Comparison of ENCODE assay signal across 8 cellular contexts in the genomic region with DNA sequence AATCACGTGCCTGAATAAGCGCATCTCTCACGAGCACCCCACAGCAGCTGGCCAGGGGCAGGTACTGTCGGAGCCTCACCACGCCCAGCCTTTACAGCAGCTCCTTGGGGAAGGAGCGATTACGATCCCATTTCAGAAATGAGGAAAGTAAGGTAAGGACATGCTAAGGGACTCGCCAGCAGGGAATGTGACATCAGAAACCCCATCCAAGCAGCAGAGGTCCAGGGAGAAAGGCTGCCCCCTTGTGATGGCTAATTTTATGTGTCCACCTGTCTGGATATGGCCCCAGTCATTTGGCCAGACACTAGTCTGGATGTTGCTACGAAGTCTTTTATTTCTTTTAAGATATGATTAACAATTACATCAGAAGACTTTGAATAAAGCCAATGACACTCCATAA.
DNase-seq lines count a peak whose midpoint lies in the region; ATAC-seq and TF ChIP-seq lines count a peak whose summit lies in the region.

No MANE protein-coding gene starts in this region.

- POLR2A ChIA-PET in WTC11 (lab: Charles Lee): no interaction called here
- POLR2A ChIA-PET in CD4-positive, alpha-beta T cell (lab: Charles Lee): no interaction called here

- 58% methylated on average over 9 of the region's 9 CpGs for WGBS in liver

- H3K9ac ChIP-seq in liver (ENCODE audit: low read depth in 1 of 2, low read length in 2 of 2): no peak overlapping the region

- H3K9me3 Mint-ChIP-seq in WTC11: no peaks in the 10 kb centered on the region
- no peaks in the 10 kb centered on the region for H3K9me3 Mint-ChIP-seq in activated naive CD8-positive, alpha-beta T cell treated with anti-CD3 and anti-CD28 coated beads, Interleukin-2, amount 50 U/mL, for 24 hours
- H3K9me3 Mint-ChIP-seq in osteocyte (ENCODE audit: unreplicated experiment): no peaks in the 10 kb centered on the region
- H3K9me3 Mint-ChIP-seq in CD4-positive, alpha-beta T cell: no peaks in the 10 kb centered on the region

- H3K27me3 Mint-ChIP-seq in WTC11 (ENCODE audit: low read depth): no peaks in the 10 kb centered on the region; the same call in 1 of the 2 replicates
- peaks cover 4% of the 10 kb centered on the region for H3K27me3 Mint-ChIP-seq in activated naive CD8-positive, alpha-beta T cell treated with anti-CD3 and anti-CD28 coated beads, Interleukin-2, amount 50 U/mL, for 24 hours
- no peaks in the 10 kb centered on the region for H3K27me3 Mint-ChIP-seq in osteocyte (ENCODE audit: unreplicated experiment)
- peaks cover 27% of the 10 kb centered on the region for H3K27me3 Mint-ChIP-seq in CD4-positive, alpha-beta T cell

- H3K27ac Mint-ChIP-seq in WTC11 (no peak overlapping the region), osteocyte (ENCODE audit: unreplicated experiment) (no peak overlapping the region)
- no peak overlapping the region for H3K27ac Mint-ChIP-seq in activated naive CD8-positive, alpha-beta T cell treated with anti-CD3 and anti-CD28 coated beads, Interleukin-2, amount 50 U/mL, for 24 hours
- no peak overlapping the region for H3K27ac Mint-ChIP-seq in CD4-positive, alpha-beta T cell

- H3K4me1 ChIP-seq in liver (ENCODE audit: control insufficient read depth in 4 of 4, insufficient read depth in 4 of 4, low read length in 3 of 4): peaks cover 0 to 12% (median 6%) of the 10 kb centered on the region in 4 donors

- no peak overlapping the region for H3K4me3 ChIP-seq in liver (ENCODE audit: low read depth in 1 of 3, low read length in 3 of 3)

- no peaks in the 10 kb centered on the region for H3K27me3 ChIP-seq in liver (ENCODE audit: control insufficient read depth in 4 of 4, insufficient read depth in 4 of 4, low read length in 3 of 4)
- H3K27me3 ChIP-seq in CD4-positive, alpha-beta T cell (ENCODE audit: control insufficient read depth, insufficient read depth, low read length): no peaks in the 10 kb centered on the region

- no peaks in the 10 kb centered on the region for H3K9me3 ChIP-seq in liver (ENCODE audit: control insufficient read depth in 4 of 4, low read length in 3 of 4)
- no peaks in the 10 kb centered on the region for H3K9me3 ChIP-seq in CD4-positive, alpha-beta T cell (ENCODE audit: control insufficient read depth, low read length)

- CTCF ChIA-PET in WTC11 (lab: Charles Lee): interaction anchor here (0.6 to 1.5 kb wide), 2 partner anchors 77 to 91 kb away, joined by 3 to 7 read pairs; a partner anchor contains a TSS
- CTCF ChIA-PET in CD4-positive, alpha-beta T cell (lab: Charles Lee): no interaction called here

- 0 out of 2 replicates have a peak, but pooled peaks have one; percentile 16 for TF ChIP-seq CTCF in WTC11 (IDR thresholded peaks at IDR 0.05)
- TF ChIP-seq CTCF in liver (IDR thresholded peaks at IDR 0.05; ENCODE audit: low read depth, low read length, missing input control): peak; percentile 62
- no peak for TF ChIP-seq CTCF in osteocyte (IDR thresholded peaks at IDR 0.05)
- TF ChIP-seq CTCF in CD4-positive, alpha-beta T cell (IDR thresholded peaks at IDR 0.05): no peak

- TF ChIP-seq RAD21 in liver (IDR thresholded peaks at IDR 0.05): peak; percentile 90 to 94

- ATAC-seq in WTC11: peak; percentile 91
- no peak for ATAC-seq in esophagus mucosa
- ATAC-seq in activated naive CD8-positive, alpha-beta T cell treated with anti-CD3 and anti-CD28 coated beads, Interleukin-2, amount 50 U/mL, for 24 hours: no peak
- no peak for ATAC-seq in CD4-positive, alpha-beta T cell (ENCODE audit: poor library complexity)

- DNase-seq in ELF-1 (ENCODE audit: low read depth, low spot score) (peak; percentile 69), HuH-7.5 (ENCODE audit: low spot score) (peak; percentile 37), WTC11 (ENCODE audit: low spot score) (peak; percentile 47), osteocyte (ENCODE audit: extremely low spot score, unreplicated experiment) (no peak)
- DNase-seq in activated naive CD8-positive, alpha-beta T cell treated with anti-CD3 and anti-CD28 coated beads, Interleukin-2, amount 50 U/mL, for 24 hours: no peak
- DNase-seq in CD4-positive, alpha-beta T cell: no peak

- intact Hi-C loops in CD4-positive, alpha-beta T cell (cut with DNase I, micrococcal nuclease): no loop called here

- H3K36me3 ChIP-seq in liver (ENCODE audit: control insufficient read depth in 4 of 4, insufficient read depth in 3 of 4, low read depth in 1 of 4, low read length in 3 of 4): no peaks in the 10 kb centered on the region

- no peak overlapping the region for H3K27ac ChIP-seq in liver (ENCODE audit: low read depth in 1 of 2, low read length in 2 of 2)
- no peak overlapping the region for H3K27ac ChIP-seq in CD4-positive, alpha-beta T cell (ENCODE audit: low read depth, low read length)

- H3K36me3 Mint-ChIP-seq in WTC11 (no peaks in the 10 kb centered on the region), osteocyte (ENCODE audit: unreplicated experiment) (no peaks in the 10 kb centered on the region)
- H3K36me3 Mint-ChIP-seq in activated naive CD8-positive, alpha-beta T cell treated with anti-CD3 and anti-CD28 coated beads, Interleukin-2, amount 50 U/mL, for 24 hours (ENCODE audit: low read depth): no peaks in the 10 kb centered on the region
- H3K36me3 Mint-ChIP-seq in CD4-positive, alpha-beta T cell (ENCODE audit: low read depth): no peaks in the 10 kb centered on the region

- no peaks in the 10 kb centered on the region for H3K4me1 Mint-ChIP-seq in WTC11
- H3K4me1 Mint-ChIP-seq in activated naive CD8-positive, alpha-beta T cell treated with anti-CD3 and anti-CD28 coated beads, Interleukin-2, amount 50 U/mL, for 24 hours: no peaks in the 10 kb centered on the region
- H3K4me1 Mint-ChIP-seq in osteocyte (ENCODE audit: unreplicated experiment): no peaks in the 10 kb centered on the region
- H3K4me1 Mint-ChIP-seq in CD4-positive, alpha-beta T cell (ENCODE audit: low read depth): no peaks in the 10 kb centered on the region

- no peak overlapping the region for H3K4me3 Mint-ChIP-seq in WTC11
- no peak overlapping the region for H3K4me3 Mint-ChIP-seq in activated naive CD8-positive, alpha-beta T cell treated with anti-CD3 and anti-CD28 coated beads, Interleukin-2, amount 50 U/mL, for 24 hours
- no peak overlapping the region for H3K4me3 Mint-ChIP-seq in osteocyte (ENCODE audit: unreplicated experiment)
- H3K4me3 Mint-ChIP-seq in CD4-positive, alpha-beta T cell: no peak overlapping the region

TF ChIP-seq in WTC11, 78 proteins besides CTCF, POLR2A, EP300 and RAD21 (continues in another document):
- no peak for TF ChIP-seq TEAD1 (CRISPR knock-in tag; IDR thresholded peaks at IDR 0.05)
- TF ChIP-seq KAT7 (CRISPR knock-in tag; IDR thresholded peaks at IDR 0.05; ENCODE audit: borderline replicate concordance): no peak
- TF ChIP-seq, protein P1, sequence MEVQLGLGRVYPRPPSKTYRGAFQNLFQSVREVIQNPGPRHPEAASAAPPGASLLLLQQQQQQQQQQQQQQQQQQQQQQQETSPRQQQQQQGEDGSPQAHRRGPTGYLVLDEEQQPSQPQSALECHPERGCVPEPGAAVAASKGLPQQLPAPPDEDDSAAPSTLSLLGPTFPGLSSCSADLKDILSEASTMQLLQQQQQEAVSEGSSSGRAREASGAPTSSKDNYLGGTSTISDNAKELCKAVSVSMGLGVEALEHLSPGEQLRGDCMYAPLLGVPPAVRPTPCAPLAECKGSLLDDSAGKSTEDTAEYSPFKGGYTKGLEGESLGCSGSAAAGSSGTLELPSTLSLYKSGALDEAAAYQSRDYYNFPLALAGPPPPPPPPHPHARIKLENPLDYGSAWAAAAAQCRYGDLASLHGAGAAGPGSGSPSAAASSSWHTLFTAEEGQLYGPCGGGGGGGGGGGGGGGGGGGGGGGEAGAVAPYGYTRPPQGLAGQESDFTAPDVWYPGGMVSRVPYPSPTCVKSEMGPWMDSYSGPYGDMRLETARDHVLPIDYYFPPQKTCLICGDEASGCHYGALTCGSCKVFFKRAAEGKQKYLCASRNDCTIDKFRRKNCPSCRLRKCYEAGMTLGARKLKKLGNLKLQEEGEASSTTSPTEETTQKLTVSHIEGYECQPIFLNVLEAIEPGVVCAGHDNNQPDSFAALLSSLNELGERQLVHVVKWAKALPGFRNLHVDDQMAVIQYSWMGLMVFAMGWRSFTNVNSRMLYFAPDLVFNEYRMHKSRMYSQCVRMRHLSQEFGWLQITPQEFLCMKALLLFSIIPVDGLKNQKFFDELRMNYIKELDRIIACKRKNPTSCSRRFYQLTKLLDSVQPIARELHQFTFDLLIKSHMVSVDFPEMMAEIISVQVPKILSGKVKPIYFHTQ (CRISPR knock-in tag; IDR thresholded peaks at IDR 0.05): no peak
- TF ChIP-seq CREM (CRISPR knock-in tag; IDR thresholded peaks at IDR 0.05): no peak
- no peak for TF ChIP-seq FOXJ3 (CRISPR knock-in tag; IDR thresholded peaks at IDR 0.05; ENCODE audit: borderline replicate concordance)
- no peak for TF ChIP-seq SMAD4 (CRISPR knock-in tag; IDR thresholded peaks at IDR 0.05)

TF ChIP-seq in liver, 16 proteins besides CTCF, POLR2A, EP300 and RAD21:
- no peak for TF ChIP-seq NR2F2 (IDR thresholded peaks at IDR 0.05)
- no peak for TF ChIP-seq JUND (IDR thresholded peaks at IDR 0.05)
- peak in 1 of 2 donors; percentile 12 for TF ChIP-seq RXRA (IDR thresholded peaks at IDR 0.05)

Comparison
In these comparisons a context has a peak if more than half of its experiments do, and no peak if none do; other contexts are left out.
1. DNase-seq: peak in ELF-1 (single experiment), HuH-7.5 (single experiment) and WTC11 (single experiment); none in activated naive CD8-positive, alpha-beta T cell treated with anti-CD3 and anti-CD28 coated beads, Interleukin-2, amount 50 U/mL, for 24 hours (single experiment), osteocyte (single experiment) and CD4-positive, alpha-beta T cell (0 of 10).
2. CTCF ChIP-seq: peak in WTC11 (single experiment) and liver (single experiment); none in osteocyte (single experiment) and CD4-positive, alpha-beta T cell (single experiment).